In genomic region chr6:52554684-52555280, GRCh38 we compare ENCODE assay signal across 31 cellular contexts. TPM values are rescaled to one million over a fixed set of nuclear protein-coding genes. Genes with fewer than 3 reads are reported as not detected.
DNase-seq lines count a peak whose midpoint lies in the region; TF ChIP-seq lines count a peak whose summit lies in the region.
"Had no signal": no experiment of that assay in that cellular context is flagged by ENCODE, and none has a peak within 500 bp of the region (broad histone marks: within the 10 kb centered on the region; RNA-seq: fewer than 3 reads in every experiment).

No MANE protein-coding gene starts in this region.

- H3K36me3 ChIP-seq in esophagus muscularis mucosa (no peaks in the 10 kb centered on the region), MG63 (peaks cover 87% of the 10 kb centered on the region)
- H3K36me3 ChIP-seq: HAP-1 had no signal

- TF ChIP-seq POLR2A in esophagus muscularis mucosa (IDR thresholded peaks at IDR 0.05; ENCODE audit: low read depth), result no peak

- DNase-seq in EH (ENCODE audit: low read depth) (peak; percentile 31), M059J (ENCODE audit: low read depth) (peak; percentile 64), esophagus muscularis mucosa (ENCODE audit: extremely low spot score) (no peak), osteocyte (ENCODE audit: extremely low spot score, unreplicated experiment) (no peak), MG63 (no peak), 8988T (no peak), SHP77 treated with DMSO at 0.1 percent for 48 hours (lab: John Stamatoyannopoulos, UW) (no peak)
- DNase-seq: activated CD4-positive, alpha-beta T cell treated with anti-CD3 and anti-CD28 coated beads, Interleukin-2, amount 50 U/mL, for 48 hours; activated CD4-positive, CD25-positive, alpha-beta regulatory T cell; activated CD8-positive, alpha-beta memory T cell treated with anti-CD3 and anti-CD28 coated beads, Interleukin-2, amount 50 U/mL, for 48 hours; activated naive CD4-positive, alpha-beta T cell treated with Interleukin-2 at 50 U/mL for 16 hours; CD8-positive, alpha-beta memory T cell; DMS 273 treated with DMSO at 0.1 percent for 48 hours; hypothalamus; immature natural killer cell; mammary epithelial cell; NCI-H1092 treated with DMSO at 0.1 percent for 48 hours; NCI-H1694 treated with DMSO at 0.1 percent for 48 hours; NCI-H446 treated with DMSO at 0.1 percent for 48 hours; NCI-H774; spleen; stimulated activated CD4-positive, alpha-beta T cell treated with anti-CD3 and anti-CD28 coated beads, Interleukin-2, amount 100 ng/mL, for 24 hours; T-helper 1 cell; testis had no signal

- peak overlapping the region in 3 of 4 donors; percentile 55 to 66 (median 64) for H3K27ac ChIP-seq in esophagus muscularis mucosa (replicated peaks in 1 of 4)
- H3K27ac ChIP-seq: parathyroid adenoma, SJSA1, testis had no signal

- TF ChIP-seq EP300 in esophagus muscularis mucosa (IDR thresholded peaks at IDR 0.05), result no peak

- no peaks in the 10 kb centered on the region for H3K9me3 Mint-ChIP-seq in osteocyte (ENCODE audit: unreplicated experiment)
- H3K9me3 Mint-ChIP-seq: activated T-helper 1 cell treated with anti-CD3 and anti-CD28 coated beads, Interleukin-12 subunit alpha, Interleukin-12 subunit beta, Interleukin-2, Interleukin-4 antibody, amounts not matched to agents 30 ng/mL and 10 ng/mL and 1 ng/mL, durations not matched to agents 14 hours and 24 hours and 36 hours; CD8-positive, alpha-beta memory T cell; immature natural killer cell; neural crest cell; stimulated activated naive CD8-positive, alpha-beta T cell treated with anti-CD3 and anti-CD28 coated beads, Interleukin-15, Interleukin-2, amounts not matched to agents 100 ng/mL and 50 ng/mL, for 24 hours had no signal

- H3K27me3 ChIP-seq in esophagus muscularis mucosa, result no peaks in the 10 kb centered on the region
- H3K27me3 ChIP-seq in MG63, result no peaks in the 10 kb centered on the region
- H3K27me3 ChIP-seq: SJSA1, spleen, testis had no signal

- H3K4me3 ChIP-seq in esophagus muscularis mucosa (no peak overlapping the region), MG63 (no peak overlapping the region)
- H3K4me3 ChIP-seq: GM12878, HAP-1, SJSA1, spleen, testis had no signal

- intact Hi-C loops in esophagus muscularis mucosa (cut with DNase I), result no loop called here

- H3K27ac Mint-ChIP-seq in osteocyte (ENCODE audit: unreplicated experiment), result peak overlapping the region; percentile 97
- H3K27ac Mint-ChIP-seq: activated T-helper 1 cell treated with anti-CD3 and anti-CD28 coated beads, Interleukin-12 subunit alpha, Interleukin-12 subunit beta, Interleukin-2, Interleukin-4 antibody, amounts not matched to agents 30 ng/mL and 10 ng/mL and 1 ng/mL, durations not matched to agents 14 hours and 24 hours and 36 hours; CD8-positive, alpha-beta memory T cell; stimulated activated naive CD8-positive, alpha-beta T cell treated with anti-CD3 and anti-CD28 coated beads, Interleukin-15, Interleukin-2, amounts not matched to agents 100 ng/mL and 50 ng/mL, for 24 hours had no signal

- no peaks in the 10 kb centered on the region for H3K27me3 Mint-ChIP-seq in osteocyte (ENCODE audit: unreplicated experiment)
- H3K27me3 Mint-ChIP-seq: CD8-positive, alpha-beta memory T cell; stimulated activated naive CD8-positive, alpha-beta T cell treated with anti-CD3 and anti-CD28 coated beads, Interleukin-15, Interleukin-2, amounts not matched to agents 100 ng/mL and 50 ng/mL, for 24 hours had no signal

- WGBS in esophagus muscularis mucosa, result 89% methylated on average over 6 of the region's 6 CpGs

- H3K4me1 ChIP-seq in esophagus muscularis mucosa, result peaks cover 54 to 97% (median 85%) of the 10 kb centered on the region in 4 donors
- H3K4me1 ChIP-seq: HAP-1 had no signal

- H3K4me1 Mint-ChIP-seq in osteocyte (ENCODE audit: unreplicated experiment), result peaks cover 96% of the 10 kb centered on the region

- no peak overlapping the region for H3K4me3 Mint-ChIP-seq in osteocyte (ENCODE audit: unreplicated experiment)
- H3K4me3 Mint-ChIP-seq: activated T-helper 1 cell treated with anti-CD3 and anti-CD28 coated beads, Interleukin-12 subunit alpha, Interleukin-12 subunit beta, Interleukin-2, Interleukin-4 antibody, amounts not matched to agents 30 ng/mL and 10 ng/mL and 1 ng/mL, durations not matched to agents 14 hours and 24 hours and 36 hours; CD8-positive, alpha-beta memory T cell; immature natural killer cell; neural crest cell; stimulated activated naive CD8-positive, alpha-beta T cell treated with anti-CD3 and anti-CD28 coated beads, Interleukin-15, Interleukin-2, amounts not matched to agents 100 ng/mL and 50 ng/mL, for 24 hours had no signal

- H3K9me3 ChIP-seq in esophagus muscularis mucosa, result no peaks in the 10 kb centered on the region
- H3K9me3 ChIP-seq in MG63, result no peaks in the 10 kb centered on the region
- H3K9me3 ChIP-seq: HAP-1, SJSA1, spleen, testis had no signal

- TF ChIP-seq CTCF in esophagus muscularis mucosa (IDR thresholded peaks at IDR 0.05) (no peak), osteocyte (IDR thresholded peaks at IDR 0.05) (no peak)

- H3K36me3 Mint-ChIP-seq in osteocyte (ENCODE audit: unreplicated experiment), result peaks cover 24% of the 10 kb centered on the region
- H3K36me3 Mint-ChIP-seq: immature natural killer cell had no signal

RNA-seq across cellular contexts. Expression of gene TRAM2, which starts 22.1 kb away (rescaled TPM):
- 116 and 176 TPM in 2 replicates for total RNA-seq in M059J (2014; rRNA removed; shearing (Covaris generic))
- 10 to 100 TPM; 13.3 to 23.8 (median 18.5) TPM for total RNA-seq in esophagus muscularis mucosa
- 320 and 339 TPM in 2 replicates for total RNA-seq in osteocyte
- 206 and 243 TPM in 2 replicates for total RNA-seq in MG63 (2014; rRNA removed; shearing (Covaris generic); ENCODE audit: low replicate concordance)

Comparison
In these comparisons a context has a peak if more than half of its experiments do, and no peak if none do; other contexts are left out.
1. DNase-seq: peak in EH (single experiment) and M059J (single experiment); none in esophagus muscularis mucosa (single experiment), osteocyte (single experiment), MG63 (single experiment), 8988T (single experiment) and SHP77 treated with DMSO at 0.1 percent for 48 hours (single experiment).